ENCODE assay signal across 9 cellular contexts in the genomic region with DNA sequence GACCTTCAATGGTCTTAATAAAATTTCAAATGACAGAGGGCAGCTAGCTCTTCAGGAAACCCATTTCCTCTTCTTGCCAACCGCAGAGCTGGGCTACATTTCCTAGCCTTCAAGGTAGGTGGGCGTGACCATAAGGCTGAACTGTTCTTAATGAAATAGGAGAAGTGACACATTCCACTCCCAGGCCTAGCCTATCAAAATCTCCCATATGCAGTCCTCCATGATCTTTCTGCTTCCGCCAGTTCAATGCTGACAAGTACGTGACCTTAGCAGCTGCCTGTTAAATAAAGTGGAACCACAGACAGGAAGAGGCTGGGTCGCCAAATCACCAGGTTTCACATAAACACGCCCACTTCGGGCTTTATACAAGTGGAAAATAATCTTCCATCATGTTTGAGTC. TPM values are rescaled to one million over a fixed set of nuclear protein-coding genes. Genes with fewer than 3 reads are reported as not detected.
DNase-seq lines count a peak whose midpoint lies in the region; ATAC-seq and TF ChIP-seq lines count a peak whose summit lies in the region.
"Had no signal": no experiment of that assay in that cellular context is flagged by ENCODE, and none has a peak within 500 bp of the region (broad histone marks: within the 10 kb centered on the region; RNA-seq: fewer than 3 reads in every experiment).

No MANE protein-coding gene starts in this region.

- ATAC-seq in GM18498 (IDR thresholded peaks at IDR 0.05; ENCODE audit: unreplicated experiment) (peak; percentile 90), HG02678 (IDR thresholded peaks at IDR 0.05; ENCODE audit: unreplicated experiment) (peak; percentile 86)
- ATAC-seq: HCT116 had no signal

- DNase-seq in NOMO-1 treated with dmso at 0.1 percent for 144 hours (lab: John Stamatoyannopoulos, UW; ENCODE audit: unreplicated experiment) (peak; percentile 97), COLO829 (ENCODE audit: low spot score) (no peak), brain microvascular endothelial cell (no peak), SK-N-DZ (ENCODE audit: low spot score) (no peak)
- DNase-seq in activated T-helper 1 cell treated with anti-CD3 and anti-CD28 coated beads, Interleukin-12 subunit alpha, Interleukin-12 subunit beta, Interleukin-2, Interleukin-4 antibody, amounts not matched to agents 30 ng/mL and 10 ng/mL and 1 ng/mL, durations not matched to agents 14 hours and 24 hours and 36 hours (ENCODE audit: low spot score): peak; percentile 65
- peak; percentile 22 to 39 for DNase-seq in stimulated activated CD4-positive, alpha-beta T cell treated with anti-CD3 and anti-CD28 coated beads, Interleukin-4, amount 100 ng/mL, for 48 hours (ENCODE audit: low read depth in 2 of 2)

- TF ChIP-seq CTCF in brain microvascular endothelial cell (IDR thresholded peaks at IDR 0.05; ENCODE audit: low read depth, low read length, missing control alignments): no peak

- peaks cover 28% of the 10 kb centered on the region for H3K36me3 Mint-ChIP-seq in activated T-helper 1 cell treated with anti-CD3 and anti-CD28 coated beads, Interleukin-12 subunit alpha, Interleukin-12 subunit beta, Interleukin-2, Interleukin-4 antibody, amounts not matched to agents 30 ng/mL and 10 ng/mL and 1 ng/mL, durations not matched to agents 14 hours and 24 hours and 36 hours (ENCODE audit: low read depth)

- peak overlapping the region; percentile 87 for H3K27ac Mint-ChIP-seq in activated T-helper 1 cell treated with anti-CD3 and anti-CD28 coated beads, Interleukin-12 subunit alpha, Interleukin-12 subunit beta, Interleukin-2, Interleukin-4 antibody, amounts not matched to agents 30 ng/mL and 10 ng/mL and 1 ng/mL, durations not matched to agents 14 hours and 24 hours and 36 hours

- H3K27me3 Mint-ChIP-seq in activated T-helper 1 cell treated with anti-CD3 and anti-CD28 coated beads, Interleukin-12 subunit alpha, Interleukin-12 subunit beta, Interleukin-2, Interleukin-4 antibody, amounts not matched to agents 30 ng/mL and 10 ng/mL and 1 ng/mL, durations not matched to agents 14 hours and 24 hours and 36 hours (ENCODE audit: insufficient read depth): no peaks in the 10 kb centered on the region

- in situ Hi-C loops in brain microvascular endothelial cell (cut with HindIII; ENCODE audit: low pct_ligation_motif_present, low sequenced_read_pairs): no loop called here

- H3K27me3 ChIP-seq in brain microvascular endothelial cell (replicated peaks): no peaks in the 10 kb centered on the region

- H3K4me3 ChIP-seq in brain microvascular endothelial cell (ENCODE audit: low read depth, low read length): no peak overlapping the region

- intact Hi-C loops in activated T-helper 1 cell treated with anti-CD3 and anti-CD28 coated beads, Interleukin-12 subunit alpha, Interleukin-12 subunit beta, Interleukin-2, Interleukin-4 antibody, amounts not matched to agents 30 ng/mL and 10 ng/mL and 1 ng/mL, durations not matched to agents 14 hours and 24 hours and 36 hours (cut with micrococcal nuclease): loop anchor here (1.0 to 10.0 kb wide), 8 partner anchors 12 to 1601 kb away; a partner anchor contains a TSS

- no peaks in the 10 kb centered on the region for H3K36me3 ChIP-seq in brain microvascular endothelial cell (replicated peaks)

- peak overlapping the region; percentile 51 for H3K4me3 Mint-ChIP-seq in activated T-helper 1 cell treated with anti-CD3 and anti-CD28 coated beads, Interleukin-12 subunit alpha, Interleukin-12 subunit beta, Interleukin-2, Interleukin-4 antibody, amounts not matched to agents 30 ng/mL and 10 ng/mL and 1 ng/mL, durations not matched to agents 14 hours and 24 hours and 36 hours

- H3K27ac ChIP-seq in brain microvascular endothelial cell: no peak overlapping the region

- peaks cover 77% of the 10 kb centered on the region for H3K4me1 Mint-ChIP-seq in activated T-helper 1 cell treated with anti-CD3 and anti-CD28 coated beads, Interleukin-12 subunit alpha, Interleukin-12 subunit beta, Interleukin-2, Interleukin-4 antibody, amounts not matched to agents 30 ng/mL and 10 ng/mL and 1 ng/mL, durations not matched to agents 14 hours and 24 hours and 36 hours (ENCODE audit: low read depth)

- H3K9me3 Mint-ChIP-seq in activated T-helper 1 cell treated with anti-CD3 and anti-CD28 coated beads, Interleukin-12 subunit alpha, Interleukin-12 subunit beta, Interleukin-2, Interleukin-4 antibody, amounts not matched to agents 30 ng/mL and 10 ng/mL and 1 ng/mL, durations not matched to agents 14 hours and 24 hours and 36 hours: peaks cover 23% of the 10 kb centered on the region

RNA-seq across cellular contexts. Expression of a gene that starts 13.2 kb away (rescaled TPM):
- total RNA-seq in activated T-helper 1 cell treated with anti-CD3 and anti-CD28 coated beads, Interleukin-12 subunit alpha, Interleukin-12 subunit beta, Interleukin-2, Interleukin-4 antibody, amounts not matched to agents 30 ng/mL and 10 ng/mL and 1 ng/mL, durations not matched to agents 14 hours and 24 hours and 36 hours: 28.8 and 29.7 TPM in 2 replicates
- polyA plus RNA-seq in SK-N-DZ (2014; cell fraction: cytosol; rRNA removed): 34.0 and 37.0 TPM in 2 replicates
- 18.4 and 22.0 TPM in 2 replicates for polyA plus RNA-seq in SK-N-DZ (2014; cell fraction: nucleus; rRNA removed)

Comparison
In these comparisons a context has a peak if more than half of its experiments do, and no peak if none do; other contexts are left out.
1. DNase-seq: peak in NOMO-1 treated with dmso at 0.1 percent for 144 hours (single experiment), activated T-helper 1 cell treated with anti-CD3 and anti-CD28 coated beads, Interleukin-12 subunit alpha, Interleukin-12 subunit beta, Interleukin-2, Interleukin-4 antibody, amounts not matched to agents 30 ng/mL and 10 ng/mL and 1 ng/mL, durations not matched to agents 14 hours and 24 hours and 36 hours (single experiment) and stimulated activated CD4-positive, alpha-beta T cell treated with anti-CD3 and anti-CD28 coated beads, Interleukin-4, amount 100 ng/mL, for 48 hours (2 of 2); none in COLO829 (single experiment), brain microvascular endothelial cell (single experiment) and SK-N-DZ (single experiment).